1 cellular context compared by ENCODE assay signal in the genomic region with DNA sequence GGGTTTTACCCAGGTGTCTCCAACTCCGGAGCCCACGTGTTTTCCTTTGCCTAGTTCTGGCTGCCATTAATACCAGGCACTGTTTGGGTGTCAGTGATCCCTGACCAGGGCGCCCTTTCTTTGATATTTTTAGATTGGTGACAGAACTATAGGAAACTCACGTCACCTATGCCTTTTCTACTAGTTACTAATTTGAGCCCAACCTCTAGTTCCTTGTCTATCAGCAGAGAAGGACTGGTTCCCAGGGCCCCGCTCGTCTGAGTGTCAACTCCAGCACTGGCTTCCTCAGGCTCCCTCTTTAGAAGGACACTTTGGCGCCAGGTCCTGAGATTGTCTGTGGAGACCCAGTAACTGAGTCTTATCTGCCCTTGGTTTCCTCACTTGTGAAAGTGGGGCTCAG.
A peak's percentile ranks its signal among the peaks of the same experiment; 100 is the strongest.
TF ChIP-seq lines count a peak whose summit lies in the region.

No MANE protein-coding gene starts in this region.

TF ChIP-seq in GM12878, 131 proteins besides CTCF, POLR2A, EP300 and RAD21:
- TF ChIP-seq ZNF207 (IDR thresholded peaks at IDR 0.05; ENCODE audit: borderline replicate concordance): no peak
- no peak for TF ChIP-seq HDGF (IDR thresholded peaks at IDR 0.05)
- TF ChIP-seq, protein P1, sequence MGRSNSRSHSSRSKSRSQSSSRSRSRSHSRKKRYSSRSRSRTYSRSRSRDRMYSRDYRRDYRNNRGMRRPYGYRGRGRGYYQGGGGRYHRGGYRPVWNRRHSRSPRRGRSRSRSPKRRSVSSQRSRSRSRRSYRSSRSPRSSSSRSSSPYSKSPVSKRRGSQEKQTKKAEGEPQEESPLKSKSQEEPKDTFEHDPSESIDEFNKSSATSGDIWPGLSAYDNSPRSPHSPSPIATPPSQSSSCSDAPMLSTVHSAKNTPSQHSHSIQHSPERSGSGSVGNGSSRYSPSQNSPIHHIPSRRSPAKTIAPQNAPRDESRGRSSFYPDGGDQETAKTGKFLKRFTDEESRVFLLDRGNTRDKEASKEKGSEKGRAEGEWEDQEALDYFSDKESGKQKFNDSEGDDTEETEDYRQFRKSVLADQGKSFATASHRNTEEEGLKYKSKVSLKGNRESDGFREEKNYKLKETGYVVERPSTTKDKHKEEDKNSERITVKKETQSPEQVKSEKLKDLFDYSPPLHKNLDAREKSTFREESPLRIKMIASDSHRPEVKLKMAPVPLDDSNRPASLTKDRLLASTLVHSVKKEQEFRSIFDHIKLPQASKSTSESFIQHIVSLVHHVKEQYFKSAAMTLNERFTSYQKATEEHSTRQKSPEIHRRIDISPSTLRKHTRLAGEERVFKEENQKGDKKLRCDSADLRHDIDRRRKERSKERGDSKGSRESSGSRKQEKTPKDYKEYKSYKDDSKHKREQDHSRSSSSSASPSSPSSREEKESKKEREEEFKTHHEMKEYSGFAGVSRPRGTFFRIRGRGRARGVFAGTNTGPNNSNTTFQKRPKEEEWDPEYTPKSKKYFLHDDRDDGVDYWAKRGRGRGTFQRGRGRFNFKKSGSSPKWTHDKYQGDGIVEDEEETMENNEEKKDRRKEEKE (IDR thresholded peaks at IDR 0.05): no peak
- TF ChIP-seq ETV6 (conservative IDR thresholded peaks at IDR 0.05 in 1 of 2, IDR thresholded peaks at IDR 0.05 in 1 of 2; ENCODE audit: borderline replicate concordance in 1 of 2, low read depth in 1 of 2): no peak
- no peak for TF ChIP-seq KAT2A (conservative IDR thresholded peaks at IDR 0.05; ENCODE audit: control insufficient read depth, low read depth, low read length)
- TF ChIP-seq, protein P2, sequence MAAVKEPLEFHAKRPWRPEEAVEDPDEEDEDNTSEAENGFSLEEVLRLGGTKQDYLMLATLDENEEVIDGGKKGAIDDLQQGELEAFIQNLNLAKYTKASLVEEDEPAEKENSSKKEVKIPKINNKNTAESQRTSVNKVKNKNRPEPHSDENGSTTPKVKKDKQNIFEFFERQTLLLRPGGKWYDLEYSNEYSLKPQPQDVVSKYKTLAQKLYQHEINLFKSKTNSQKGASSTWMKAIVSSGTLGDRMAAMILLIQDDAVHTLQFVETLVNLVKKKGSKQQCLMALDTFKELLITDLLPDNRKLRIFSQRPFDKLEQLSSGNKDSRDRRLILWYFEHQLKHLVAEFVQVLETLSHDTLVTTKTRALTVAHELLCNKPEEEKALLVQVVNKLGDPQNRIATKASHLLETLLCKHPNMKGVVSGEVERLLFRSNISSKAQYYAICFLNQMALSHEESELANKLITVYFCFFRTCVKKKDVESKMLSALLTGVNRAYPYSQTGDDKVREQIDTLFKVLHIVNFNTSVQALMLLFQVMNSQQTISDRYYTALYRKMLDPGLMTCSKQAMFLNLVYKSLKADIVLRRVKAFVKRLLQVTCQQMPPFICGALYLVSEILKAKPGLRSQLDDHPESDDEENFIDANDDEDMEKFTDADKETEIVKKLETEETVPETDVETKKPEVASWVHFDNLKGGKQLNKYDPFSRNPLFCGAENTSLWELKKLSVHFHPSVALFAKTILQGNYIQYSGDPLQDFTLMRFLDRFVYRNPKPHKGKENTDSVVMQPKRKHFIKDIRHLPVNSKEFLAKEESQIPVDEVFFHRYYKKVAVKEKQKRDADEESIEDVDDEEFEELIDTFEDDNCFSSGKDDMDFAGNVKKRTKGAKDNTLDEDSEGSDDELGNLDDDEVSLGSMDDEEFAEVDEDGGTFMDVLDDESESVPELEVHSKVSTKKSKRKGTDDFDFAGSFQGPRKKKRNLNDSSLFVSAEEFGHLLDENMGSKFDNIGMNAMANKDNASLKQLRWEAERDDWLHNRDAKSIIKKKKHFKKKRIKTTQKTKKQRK (IDR thresholded peaks at IDR 0.05; ENCODE audit: low read depth, low read length): no peak
- peak; percentile 52; the same call in 1 of the 2 replicates for TF ChIP-seq EED (IDR thresholded peaks at IDR 0.05; ENCODE audit: low read depth)
- 0 out of 2 replicates have a peak, but pooled peaks have one; percentile 8 for TF ChIP-seq IKZF1 (conservative IDR thresholded peaks at IDR 0.05)
- TF ChIP-seq BMI1 (IDR thresholded peaks at IDR 0.05; ENCODE audit: borderline replicate concordance): no peak
- 0 out of 2 replicates have a peak, but pooled peaks have one; percentile 23 for TF ChIP-seq NR2F1 (conservative IDR thresholded peaks at IDR 0.05)
- no peak for TF ChIP-seq FOXK2 (IDR thresholded peaks at IDR 0.05)
- TF ChIP-seq GATAD2B (conservative IDR thresholded peaks at IDR 0.05; ENCODE audit: low read depth): no peak
- TF ChIP-seq DPF2 (IDR thresholded peaks at IDR 0.05): no peak
- peak; percentile 37; the same call in 1 of the 2 replicates for TF ChIP-seq CREB1 (IDR thresholded peaks at IDR 0.05; ENCODE audit: low read depth)
